Comparison of ENCODE assay signal across 13 cellular contexts in the genomic region with DNA sequence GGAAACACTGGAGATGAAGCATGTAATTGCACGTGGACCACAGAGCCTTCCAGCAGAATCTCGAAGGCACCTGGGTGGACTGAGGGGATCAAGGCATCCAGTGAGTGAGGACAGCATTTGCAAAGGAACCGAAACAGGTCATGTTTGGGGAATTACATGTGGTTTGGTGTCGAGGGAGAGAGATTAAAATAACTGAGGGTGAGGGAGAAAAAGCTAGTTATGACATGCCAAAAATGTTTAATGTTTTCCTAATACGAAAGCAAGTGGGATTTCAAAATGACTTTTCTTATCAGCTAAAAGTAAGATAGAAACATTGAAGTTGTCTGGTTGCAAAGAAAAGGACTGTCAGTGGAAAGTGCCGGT.
"Had no signal": no experiment of that assay in that cellular context is flagged by ENCODE, and none has a peak within 500 bp of the region (broad histone marks: within the 10 kb centered on the region; RNA-seq: fewer than 3 reads in every experiment).

No MANE protein-coding gene starts in this region.

- H3K27me3 ChIP-seq: stomach, thyroid gland had no signal

- H3K27ac ChIP-seq: stomach, thyroid gland had no signal

- H3K4me3 Mint-ChIP-seq: activated naive CD4-positive, alpha-beta T cell treated with anti-CD3 and anti-CD28 coated beads for 36 hours; activated T-helper 17 cell treated with anti-CD3 and anti-CD28 coated beads, Interleukin-2, amount 50 U/mL, for 72 hours; central memory CD8-positive, alpha-beta T cell; neural crest cell; WTC11 had no signal

- H3K36me3 Mint-ChIP-seq: WTC11 had no signal

- H3K36me3 ChIP-seq: stomach, thyroid gland had no signal

- DNase-seq: activated CD4-positive, alpha-beta T cell treated with anti-CD3 and anti-CD28 coated beads for 48 hours; activated CD8-positive, alpha-beta memory T cell treated with anti-CD3 and anti-CD28 coated beads for 24 hours; activated naive CD4-positive, alpha-beta T cell treated with anti-CD3 and anti-CD28 coated beads for 36 hours; dermis blood vessel endothelial cell; head of caudate nucleus; stimulated activated CD4-positive, alpha-beta T cell treated with anti-CD3 and anti-CD28 coated beads, Interleukin-15, amount 100 ng/mL, for 24 hours; stimulated activated CD4-positive, alpha-beta T cell treated with anti-CD3 and anti-CD28 coated beads, Interleukin-4, amount 100 ng/mL, for 24 hours; stomach; thyroid gland had no signal

- H3K9me3 ChIP-seq: stomach, thyroid gland had no signal

- H3K27ac Mint-ChIP-seq: activated naive CD4-positive, alpha-beta T cell treated with anti-CD3 and anti-CD28 coated beads for 36 hours; activated T-helper 17 cell treated with anti-CD3 and anti-CD28 coated beads, Interleukin-2, amount 50 U/mL, for 72 hours had no signal

- ATAC-seq: activated T-helper 17 cell treated with anti-CD3 and anti-CD28 coated beads, Interleukin-2, amount 50 U/mL, for 72 hours; WTC11 had no signal

- H3K9me3 Mint-ChIP-seq: activated naive CD4-positive, alpha-beta T cell treated with anti-CD3 and anti-CD28 coated beads for 36 hours; activated T-helper 17 cell treated with anti-CD3 and anti-CD28 coated beads, Interleukin-2, amount 50 U/mL, for 72 hours; neural crest cell; WTC11 had no signal

- H3K4me3 ChIP-seq: stomach, thyroid gland had no signal

- H3K4me1 Mint-ChIP-seq: activated T-helper 17 cell treated with anti-CD3 and anti-CD28 coated beads, Interleukin-2, amount 50 U/mL, for 72 hours; central memory CD8-positive, alpha-beta T cell had no signal
